In genomic region chr9:136381966-136382513, GRCh38 we compare ENCODE assay signal across 1 cellular context.
TF ChIP-seq lines count a peak whose summit lies in the region.

No MANE protein-coding gene starts in this region.

TF ChIP-seq in HEK293, 187 proteins besides CTCF, POLR2A, EP300 and RAD21 (continued from another document):
- no peak for TF ChIP-seq MEIS1 (CRISPR knock-in tag; IDR thresholded peaks at IDR 0.05; ENCODE audit: borderline replicate concordance)
- TF ChIP-seq GLIS2 (tag by site-specific recombination; IDR thresholded peaks at IDR 0.05), result peak; percentile 27; the same call in 1 of the 2 replicates
